8 cellular contexts compared by ENCODE assay signal in genomic region chr13:27250833-27251165, GRCh38. TPM values are rescaled to one million over a fixed set of nuclear protein-coding genes. Genes with fewer than 3 reads are reported as not detected.
A peak's percentile ranks its signal among the peaks of the same experiment; 100 is the strongest.
DNase-seq lines count a peak whose midpoint lies in the region; ATAC-seq and TF ChIP-seq lines count a peak whose summit lies in the region.

No MANE protein-coding gene starts in this region.

- H3K4me1 Mint-ChIP-seq in stimulated activated memory B cell treated with anti-CD40 and anti-IgM and Interleukin-4, amounts not matched to agents 10 μg/mL and 1 μg/mL and 100 μg/mL, for 72 hours = peaks cover 54% of the 10 kb centered on the region

- H3K79me2 ChIP-seq in SK-N-SH (ENCODE audit: insufficient read depth) = peaks cover 62% of the 10 kb centered on the region

- H3K4me3 ChIP-seq in SK-N-SH (ENCODE audit: low read depth in 2 of 2, low read length in 1 of 2) (peak overlapping the region; percentile 76 to 98), gastroesophageal sphincter (peak overlapping the region; percentile 69 to 80)

- peaks cover 4% of the 10 kb centered on the region for H3F3A ChIP-seq in SK-N-SH (replicated peaks; ENCODE audit: insufficient read depth)

- TF ChIP-seq CTCF in 22Rv1 (IDR thresholded peaks at IDR 0.05) (no peak), SK-N-SH (IDR thresholded peaks at IDR 0.05) (no peak), gastroesophageal sphincter (IDR thresholded peaks at IDR 0.05) (no peak), GM20000 (IDR thresholded peaks at IDR 0.05; ENCODE audit: extremely low read depth, missing control alignments) (no peak)

- POLR2A ChIA-PET in SK-N-SH (lab: Yijun Ruan, JAX) = interaction anchor here (0.6 to 1.1 kb wide), 4 partner anchors 10 to 38 kb away, joined by 3 to 11 read pairs (median 4); no protein-coding TSS in a partner anchor

- H3K4me3 Mint-ChIP-seq in stimulated activated memory B cell treated with anti-CD40 and anti-IgM and Interleukin-4, amounts not matched to agents 10 μg/mL and 1 μg/mL and 100 μg/mL, for 72 hours = peak overlapping the region; percentile 96

- H3K27ac ChIP-seq in 22Rv1 (peak overlapping the region; percentile 89), SK-N-SH (ENCODE audit: low read depth in 2 of 2, low read length in 1 of 2) (peak overlapping the region; percentile 91 to 96), gastroesophageal sphincter (peak overlapping the region; percentile 83 to 95 (median 88))

- H3K9ac ChIP-seq in SK-N-SH = peak overlapping the region; percentile 99

- H3K9me2 ChIP-seq in SK-N-SH = no peaks in the 10 kb centered on the region

- H2AFZ ChIP-seq in SK-N-SH (ENCODE audit: low read depth) = peak overlapping the region; percentile 90

- H3K4me2 ChIP-seq in SK-N-SH = peak overlapping the region; percentile 83

- H4K20me1 ChIP-seq in SK-N-SH (ENCODE audit: insufficient read depth) = peaks cover 27% of the 10 kb centered on the region

- no peak for DNase-seq in SK-N-SH
- DNase-seq in RKO (ENCODE audit: low spot score) = no peak
- DNase-seq in NCI-H2171 treated with DMSO at 0.1 percent for 48 hours (lab: John Stamatoyannopoulos, UW) = no peak
- no peak for DNase-seq in GM20000 (ENCODE audit: low spot score)

- no peaks in the 10 kb centered on the region for H3K9me3 Mint-ChIP-seq in stimulated activated memory B cell treated with anti-CD40 and anti-IgM and Interleukin-4, amounts not matched to agents 10 μg/mL and 1 μg/mL and 100 μg/mL, for 72 hours

- H3K9me3 ChIP-seq in SK-N-SH = no peaks in the 10 kb centered on the region
- H3K9me3 ChIP-seq in gastroesophageal sphincter = no peaks in the 10 kb centered on the region

- WGBS in SK-N-SH (ENCODE audit: low lambda C conversion rate) = 0% methylated on average over 9 of the region's 9 CpGs
- 1% methylated on average over 9 of the region's 9 CpGs for WGBS in gastroesophageal sphincter (ENCODE audit: low coverage in 1 of 2), 2 donors

- CTCF ChIA-PET in SK-N-SH (lab: Yijun Ruan, JAX) = interaction anchor here (1.0 to 1.2 kb wide), 2 partner anchors 20 to 80 kb away, joined by 3 to 4 read pairs; partner anchors contain the start of gene RASL11A

- peaks cover 0 to 10% of the 10 kb centered on the region in 2 experiments; a peak in 1 of 4 replicates for H3K4me1 ChIP-seq in SK-N-SH (ENCODE audit: control insufficient read depth in 1 of 2, insufficient read depth in 2 of 2, low read depth in 1 of 2, low read length in 1 of 2)
- peaks cover 8 to 47% (median 15%) of the 10 kb centered on the region in 3 donors for H3K4me1 ChIP-seq in gastroesophageal sphincter

- ATAC-seq in GM21367 (IDR thresholded peaks at IDR 0.05; ENCODE audit: unreplicated experiment) (peak; percentile 3), gastroesophageal sphincter (no peak)
- ATAC-seq in stimulated activated memory B cell treated with anti-CD40 and anti-IgM and Interleukin-4, amounts not matched to agents 10 μg/mL and 1 μg/mL and 100 μg/mL, for 72 hours = peak; percentile 3

- no peak for TF ChIP-seq RAD21 in SK-N-SH (IDR thresholded peaks at IDR 0.05; ENCODE audit: low read length)

- no peak for TF ChIP-seq POLR2A in gastroesophageal sphincter (IDR thresholded peaks at IDR 0.05)

- peak overlapping the region; percentile 100 for H3K27ac Mint-ChIP-seq in stimulated activated memory B cell treated with anti-CD40 and anti-IgM and Interleukin-4, amounts not matched to agents 10 μg/mL and 1 μg/mL and 100 μg/mL, for 72 hours

- peaks cover 36% of the 10 kb centered on the region for H3K36me3 Mint-ChIP-seq in stimulated activated memory B cell treated with anti-CD40 and anti-IgM and Interleukin-4, amounts not matched to agents 10 μg/mL and 1 μg/mL and 100 μg/mL, for 72 hours

- H3K36me3 ChIP-seq in SK-N-SH (replicated peaks in 1 of 2; ENCODE audit: control insufficient read depth in 1 of 2, insufficient read depth in 2 of 2, low read length in 1 of 2) (peaks cover 26 to 28% of the 10 kb centered on the region in 2 experiments), gastroesophageal sphincter (peaks cover 0 to 21% of the 10 kb centered on the region in 2 donors)

- H3K27me3 ChIP-seq in SK-N-SH (ENCODE audit: insufficient read depth) (no peaks in the 10 kb centered on the region), gastroesophageal sphincter (no peaks in the 10 kb centered on the region)

- no peaks in the 10 kb centered on the region for H3K27me3 Mint-ChIP-seq in stimulated activated memory B cell treated with anti-CD40 and anti-IgM and Interleukin-4, amounts not matched to agents 10 μg/mL and 1 μg/mL and 100 μg/mL, for 72 hours

- TF ChIP-seq EP300 in SK-N-SH (IDR thresholded peaks at IDR 0.05; ENCODE audit: borderline replicate concordance in 1 of 2, low read depth in 1 of 2, low read length in 1 of 2) (no peak), gastroesophageal sphincter (IDR thresholded peaks at IDR 0.05) (no peak)

TF ChIP-seq in SK-N-SH, 30 proteins besides CTCF, POLR2A, EP300 and RAD21 (continues in another document):
- TF ChIP-seq USF2 (IDR thresholded peaks at IDR 0.05; ENCODE audit: borderline replicate concordance, low read depth, low read length) = no peak
- no peak for TF ChIP-seq TEAD4 (IDR thresholded peaks at IDR 0.05; ENCODE audit: borderline replicate concordance, insufficient read depth)
- no peak for TF ChIP-seq SMC3 (IDR thresholded peaks at IDR 0.05; ENCODE audit: low read depth, low read length)
- TF ChIP-seq SIN3A (IDR thresholded peaks at IDR 0.05; ENCODE audit: borderline replicate concordance, low read depth, low read length) = no peak
- no peak for TF ChIP-seq CHD2 (IDR thresholded peaks at IDR 0.05; ENCODE audit: low read length, partially characterized antibody)
- no peak for TF ChIP-seq FOSL2 (IDR thresholded peaks at IDR 0.05; ENCODE audit: borderline replicate concordance, low read depth)
- TF ChIP-seq ELF1 (IDR thresholded peaks at IDR 0.05) = no peak
- no peak for TF ChIP-seq TAF1 (IDR thresholded peaks at IDR 0.05; ENCODE audit: borderline replicate concordance, low read depth, low read length)
- TF ChIP-seq NFIC (IDR thresholded peaks at IDR 0.05; ENCODE audit: borderline replicate concordance) = no peak
- TF ChIP-seq IRF3 (IDR thresholded peaks at IDR 0.05; ENCODE audit: low read depth, low read length) = no peak
- no peak for TF ChIP-seq REST (IDR thresholded peaks at IDR 0.05; ENCODE audit: low read depth, low read length)
- TF ChIP-seq TCF12 (IDR thresholded peaks at IDR 0.05) = no peak
- no peak for TF ChIP-seq USF1 (IDR thresholded peaks at IDR 0.05; ENCODE audit: borderline replicate concordance, low read depth)

RNA-seq across cellular contexts. Expression of gene RPL21, which starts 0.6 kb away (rescaled TPM):
- 1,261 and 1,610 TPM in 2 replicates for polyA plus RNA-seq in SK-N-SH (2012; rRNA removed)
- polyA plus RNA-seq in SK-N-SH (2012; cell fraction: cytosol; rRNA removed) = 2,029 and 2,591 TPM in 2 replicates
- polyA plus RNA-seq in SK-N-SH (2012; cell fraction: nucleus; rRNA removed) = 305 and 380 TPM in 2 replicates
- 1,000 to 10,000 TPM in 3 of 4 donors, 100 to 1,000 TPM in 1; 336 to 1,611 (median 1,228) TPM for total RNA-seq in gastroesophageal sphincter

RNA-seq across cellular contexts. Expression of gene RASL11A, which starts 19.8 kb away (rescaled TPM):
- 1.2 and 2.7 TPM in 2 replicates for polyA plus RNA-seq in SK-N-SH (2012; rRNA removed)
- polyA plus RNA-seq in SK-N-SH (2012; cell fraction: cytosol; rRNA removed) = 1.2 and 1.6 TPM in 2 replicates
- polyA plus RNA-seq in SK-N-SH (2012; cell fraction: nucleus; rRNA removed) = 1.9 and 2.0 TPM in 2 replicates
- total RNA-seq in gastroesophageal sphincter = 10 to 100 TPM; 12.8 to 53.6 (median 35.4) TPM
